ENCODE assay signal across 12 cellular contexts in genomic region chr2:237661799-237662328, GRCh38. TPM values are rescaled to one million over a fixed set of nuclear protein-coding genes. Genes with fewer than 3 reads are reported as not detected.
DNase-seq lines count a peak whose midpoint lies in the region; ATAC-seq and TF ChIP-seq lines count a peak whose summit lies in the region.
"Had no signal": no experiment of that assay in that cellular context is flagged by ENCODE, and none has a peak within 500 bp of the region (broad histone marks: within the 10 kb centered on the region; RNA-seq: fewer than 3 reads in every experiment).

No MANE protein-coding gene starts in this region.

- H3K27ac ChIP-seq in 22Rv1, result peak overlapping the region; percentile 35; the same call in 1 of the 2 replicates
- H3K27ac ChIP-seq in right atrium auricular region, result peak overlapping the region; percentile 8 to 38
- peak overlapping the region; percentile 62 to 83 (median 75) for H3K27ac ChIP-seq in sigmoid colon
- peak overlapping the region in 1 of 2 donors; percentile 18 for H3K27ac ChIP-seq in aorta (ENCODE audit: low read depth in 1 of 2, low read length in 2 of 2)
- H3K27ac ChIP-seq: foreskin keratinocyte had no signal

- H3K36me3 ChIP-seq in right atrium auricular region (no peaks in the 10 kb centered on the region), sigmoid colon (no peaks in the 10 kb centered on the region), aorta (ENCODE audit: control insufficient read depth in 1 of 2, insufficient read depth in 2 of 2, low read length in 1 of 2) (no peaks in the 10 kb centered on the region)
- H3K36me3 ChIP-seq: adrenal gland, lower lobe of right lung had no signal

- intact Hi-C loops in sigmoid colon (cut with DNase I), result loop anchor here (2.0 kb wide), 1 partner anchor 33 kb away; no protein-coding TSS in a partner anchor
- intact Hi-C loops in aorta (cut with DNase I), result loop anchor here (5.0 kb wide), 2 partner anchors 35 to 60 kb away; partner anchors contain the start of gene LRRFIP1 (in 1 of the 2)

- H3K4me3 ChIP-seq in right atrium auricular region (no peak overlapping the region), sigmoid colon (no peak overlapping the region), aorta (ENCODE audit: low read length in 2 of 2) (no peak overlapping the region)
- H3K4me3 ChIP-seq: GM12878, lower lobe of right lung had no signal

- TF ChIP-seq EP300 in sigmoid colon (IDR thresholded peaks at IDR 0.05), result no peak

- ATAC-seq in GM18858 (IDR thresholded peaks at IDR 0.05; ENCODE audit: unreplicated experiment) (no peak), aorta (ENCODE audit: low FRiP score) (no peak), GM18505 (IDR thresholded peaks at IDR 0.05; ENCODE audit: unreplicated experiment) (no peak)

- 87% methylated on average over 11 of the region's 11 CpGs for WGBS in sigmoid colon, 2 donors
- WGBS in aorta, 2 donors, result 61 to 65% methylated on average over 11 of the region's 11 CpGs

- TF ChIP-seq CTCF in 22Rv1 (IDR thresholded peaks at IDR 0.05) (no peak), right atrium auricular region (IDR thresholded peaks at IDR 0.05) (no peak), sigmoid colon (IDR thresholded peaks at IDR 0.05) (no peak)

- no peaks in the 10 kb centered on the region for H3K9me3 ChIP-seq in right atrium auricular region
- no peaks in the 10 kb centered on the region for H3K9me3 ChIP-seq in sigmoid colon
- H3K9me3 ChIP-seq in aorta (ENCODE audit: control insufficient read depth, low read length), result no peaks in the 10 kb centered on the region
- H3K9me3 ChIP-seq: adrenal gland, lower lobe of right lung had no signal

- TF ChIP-seq POLR2A in sigmoid colon (IDR thresholded peaks at IDR 0.05) (no peak), GM18505 (IDR thresholded peaks at IDR 0.05; ENCODE audit: borderline replicate concordance, extremely low read depth, insufficient read depth, insufficient read length) (no peak)

- DNase-seq in NCI-H69 (lab: John Stamatoyannopoulos, UW) (peak; percentile 31), right atrium auricular region (ENCODE audit: low spot score) (no peak), sigmoid colon (peak; percentile 78), aorta (no peak), HuH-7.5 (ENCODE audit: low spot score) (no peak)

- H3K4me1 ChIP-seq in right atrium auricular region, result peaks cover 0 to 29% of the 10 kb centered on the region in 2 donors
- peaks cover 0 to 37% (median 26%) of the 10 kb centered on the region in 4 donors for H3K4me1 ChIP-seq in sigmoid colon
- no peaks in the 10 kb centered on the region for H3K4me1 ChIP-seq in aorta (ENCODE audit: control insufficient read depth in 1 of 2, insufficient read depth in 2 of 2, low read length in 2 of 2)

- H3K27me3 ChIP-seq in right atrium auricular region (no peaks in the 10 kb centered on the region), sigmoid colon (no peaks in the 10 kb centered on the region), aorta (ENCODE audit: control insufficient read depth in 1 of 2, insufficient read depth in 2 of 2, low read length in 1 of 2) (no peaks in the 10 kb centered on the region)
- H3K27me3 ChIP-seq: adrenal gland had no signal

RNA-seq across cellular contexts. Expression of gene LRRFIP1, which starts 34.5 kb away (rescaled TPM):
- total RNA-seq in right atrium auricular region (10 to 100 TPM; 71.2 to 88.5 TPM), sigmoid colon (100 to 1,000 TPM; 112 to 185 (median 136) TPM), aorta (100 to 1,000 TPM; 234 to 348 TPM)
- polyA plus RNA-seq in sigmoid colon (10 to 100 TPM; 42.0 to 73.8 (median 63.3) TPM), aorta (100 to 1,000 TPM; 100 to 105 TPM)

Comparison
In these comparisons a context has a peak if more than half of its experiments do, and no peak if none do; other contexts are left out.
1. DNase-seq: peak in NCI-H69 (single experiment) and sigmoid colon (single experiment); none in right atrium auricular region (single experiment), aorta (0 of 2) and HuH-7.5 (single experiment).